23 cellular contexts compared by ENCODE assay signal in the genomic region with DNA sequence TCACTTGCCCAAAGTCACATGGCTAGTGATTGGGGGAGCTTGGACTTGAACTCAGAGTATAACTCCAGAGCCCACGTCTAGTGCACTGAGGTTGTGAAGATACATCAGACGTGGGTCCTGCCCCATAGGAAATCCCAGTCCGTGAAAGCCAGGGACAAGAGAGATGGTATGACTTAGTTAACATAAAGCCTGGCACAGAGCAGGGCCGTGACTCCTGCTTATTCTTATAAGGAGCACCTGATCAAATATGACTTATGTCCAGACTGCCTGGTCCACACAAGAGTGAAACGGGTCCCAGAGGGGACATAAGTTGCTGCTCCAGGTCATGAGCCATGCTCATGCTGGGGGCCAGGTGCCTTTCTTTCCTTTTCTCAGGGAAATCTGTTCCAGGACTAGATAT.
"Had no signal": no experiment of that assay in that cellular context is flagged by ENCODE, and none has a peak within 500 bp of the region (broad histone marks: within the 10 kb centered on the region; RNA-seq: fewer than 3 reads in every experiment).

No MANE protein-coding gene starts in this region.

- H3K9me3 ChIP-seq: neutrophil, pancreas, prostate gland, right lobe of liver, sigmoid colon, stomach, thoracic aorta, thyroid gland, tibial nerve, upper lobe of right lung, uterus had no signal

- DNase-seq: naive thymus-derived CD8-positive, alpha-beta T cell; nephron progenitor cell; nucleus accumbens; pancreas; retina; right cardiac atrium; right lobe of liver; sigmoid colon; small intestine; stimulated activated CD4-positive, alpha-beta T cell treated with anti-CD3 and anti-CD28 coated beads, Interleukin-15, amount 100 ng/mL, for 24 hours; stimulated activated CD4-positive, alpha-beta T cell treated with anti-CD3 and anti-CD28 coated beads, Interleukin-2, amount 100 ng/mL, for 24 hours; stimulated activated CD4-positive, alpha-beta T cell treated with anti-CD3 and anti-CD28 coated beads, Interleukin-2, amount 100 ng/mL, for 48 hours; stimulated activated CD4-positive, alpha-beta T cell treated with anti-CD3 and anti-CD28 coated beads, Interleukin-4, amount 100 ng/mL, for 24 hours; stimulated activated naive B cell treated with anti-CD40 and anti-IgM and Interleukin-4, amounts not matched to agents 10 μg/mL and 1 μg/mL and 100 μg/mL, for 72 hours; stimulated activated naive CD4-positive, alpha-beta T cell treated with Interleukin-2 at 50 U/mL for 16 hours; stomach; thyroid gland; upper lobe of right lung; uterus had no signal

- FAIRE-seq: pancreas, small intestine had no signal

- H3K27ac ChIP-seq: neutrophil, pancreas, prostate gland, right lobe of liver, sigmoid colon, thoracic aorta, tibial nerve, upper lobe of right lung had no signal

- H3K4me3 ChIP-seq: pancreas, prostate gland, right lobe of liver, sigmoid colon, stomach, thoracic aorta, thyroid gland, tibial nerve, upper lobe of right lung, uterus had no signal

- H3K36me3 ChIP-seq: neutrophil, pancreas, prostate gland, right lobe of liver, sigmoid colon, stomach, thoracic aorta, thyroid gland, tibial nerve, upper lobe of right lung, uterus had no signal

- H3K4me1 ChIP-seq: pancreas, prostate gland, right lobe of liver, tibial nerve, uterus had no signal

- ATAC-seq: naive thymus-derived CD8-positive, alpha-beta T cell; pancreas; right cardiac atrium; right lobe of liver; stimulated activated naive B cell treated with anti-CD40 and anti-IgM and Interleukin-4, amounts not matched to agents 10 μg/mL and 1 μg/mL and 100 μg/mL, for 72 hours; upper lobe of right lung had no signal

- H3K27me3 ChIP-seq: neutrophil, pancreas, right lobe of liver, sigmoid colon, stomach, thyroid gland, tibial nerve, upper lobe of right lung, uterus had no signal
